Comparison of ENCODE assay signal across 17 cellular contexts in genomic region chr2:26702025-26702424, GRCh38. TPM values are rescaled to one million over a fixed set of nuclear protein-coding genes. Genes with fewer than 3 reads are reported as not detected.
DNase-seq lines count a peak whose midpoint lies in the region; ATAC-seq and TF ChIP-seq lines count a peak whose summit lies in the region.
"Had no signal": no experiment of that assay in that cellular context is flagged by ENCODE, and none has a peak within 500 bp of the region (broad histone marks: within the 10 kb centered on the region; RNA-seq: fewer than 3 reads in every experiment).

No MANE protein-coding gene starts in this region.

- no peaks in the 10 kb centered on the region for H3K9me3 ChIP-seq in left ventricle myocardium inferior (replicated peaks)
- H3K9me3 ChIP-seq: Peyer's patch had no signal

- DNase-seq in left ventricle myocardium superior: no peak
- no peak for DNase-seq in left ventricle myocardium inferior
- peak; percentile 50 for DNase-seq in SK-N-DZ (ENCODE audit: low spot score)
- DNase-seq in left kidney (ENCODE audit: low read depth, low spot score): peak; percentile 36
- no peak for DNase-seq in dermis blood vessel endothelial cell
- no peak for DNase-seq in activated effector memory CD4-positive, alpha-beta T cell treated with anti-CD3 and anti-CD28 coated beads, Interleukin-2, amount 50 U/mL, for 16 hours
- DNase-seq in substantia nigra (lab: John Stamatoyannopoulos, UW): no peak
- DNase-seq: COR-L47, DMS153, NCI-H187 treated with DMSO at 0.1 percent for 48 hours, NCI-H2171, NCI-H510A, Peyer's patch, SIG-M5 had no signal

- H3K27ac ChIP-seq in left ventricle myocardium inferior (replicated peaks) (no peak overlapping the region), substantia nigra (ENCODE audit: low read depth, low read length, poor library complexity, severe bottlenecking) (no peak overlapping the region)
- H3K27ac ChIP-seq: C4-2B, Peyer's patch had no signal

- peaks cover 41% of the 10 kb centered on the region for H3K4me1 ChIP-seq in left ventricle myocardium inferior
- H3K4me1 ChIP-seq: Peyer's patch had no signal

- intact Hi-C loops in left ventricle myocardium superior (cut with micrococcal nuclease) (no loop called here), left ventricle myocardium inferior (cut with micrococcal nuclease) (no loop called here)

- peaks cover 34% of the 10 kb centered on the region for H3K27me3 ChIP-seq in left ventricle myocardium inferior (ENCODE audit: low read depth)
- H3K27me3 ChIP-seq: Peyer's patch had no signal

- ATAC-seq in left ventricle myocardium superior (peak; percentile 38), HG03039 (IDR thresholded peaks at IDR 0.05; ENCODE audit: unreplicated experiment) (no peak)
- ATAC-seq: HCT116 had no signal

- H3K36me3 ChIP-seq in left ventricle myocardium inferior: no peaks in the 10 kb centered on the region
- H3K36me3 ChIP-seq: Peyer's patch had no signal

- TF ChIP-seq CTCF in left ventricle myocardium inferior (IDR thresholded peaks at IDR 0.05; ENCODE audit: borderline replicate concordance): no peak

- no peak overlapping the region for H3K4me3 ChIP-seq in left ventricle myocardium inferior
- H3K4me3 ChIP-seq: Peyer's patch had no signal

RNA-seq across cellular contexts. Expression of gene KCNK3, which starts 9.5 kb away (rescaled TPM):
- 2.8 TPM for total RNA-seq in left ventricle myocardium superior
- total RNA-seq in left ventricle myocardium inferior: 3.2 TPM
- 17.3 and 25.1 TPM in 2 replicates for polyA plus RNA-seq in SK-N-DZ (2014; cell fraction: cytosol; rRNA removed)
- polyA plus RNA-seq in SK-N-DZ (2014; cell fraction: nucleus; rRNA removed): 3.7 and 6.5 TPM in 2 replicates
- under 0.01 and 0.05 TPM in 2 replicates for total RNA-seq in dermis blood vessel endothelial cell

Comparison
In these comparisons a context has a peak if more than half of its experiments do, and no peak if none do; other contexts are left out.
1. DNase-seq: peak in SK-N-DZ (single experiment) and left kidney (single experiment); none in left ventricle myocardium superior (single experiment), left ventricle myocardium inferior (single experiment), dermis blood vessel endothelial cell (single experiment), activated effector memory CD4-positive, alpha-beta T cell treated with anti-CD3 and anti-CD28 coated beads, Interleukin-2, amount 50 U/mL, for 16 hours (single experiment) and substantia nigra (0 of 49).